Comparison of ENCODE assay signal across 7 cellular contexts in genomic region chr7:42940985-42941847, GRCh38. TPM values are rescaled to one million over a fixed set of nuclear protein-coding genes. Genes with fewer than 3 reads are reported as not detected.
DNase-seq lines count a peak whose midpoint lies in the region; ATAC-seq and TF ChIP-seq lines count a peak whose summit lies in the region.

No MANE protein-coding gene starts in this region.

- TF ChIP-seq POLR2A in lower leg skin (IDR thresholded peaks at IDR 0.05), result no peak

- peak; percentile 84 for TF ChIP-seq CTCF in GM12875 (IDR thresholded peaks at IDR 0.05; ENCODE audit: borderline replicate concordance, insufficient read depth, low read depth, low read length)
- TF ChIP-seq CTCF in choroid plexus epithelial cell (conservative IDR thresholded peaks at IDR 0.05; ENCODE audit: low read depth, low read length), result peak; percentile 98
- peak in 1 of 3 donors; percentile 46 for TF ChIP-seq CTCF in lower leg skin (IDR thresholded peaks at IDR 0.05)

- peak; percentile 79 for DNase-seq in NCI-H345 treated with DMSO at 0.1 percent for 48 hours (lab: John Stamatoyannopoulos, UW; ENCODE audit: unreplicated experiment)
- DNase-seq in activated CD4-positive, alpha-beta T cell treated with anti-CD3 and anti-CD28 coated beads for 48 hours, result peak; percentile 86
- DNase-seq in choroid plexus epithelial cell (ENCODE audit: low read depth), result peak; percentile 91
- DNase-seq in lower leg skin (ENCODE audit: low spot score in 2 of 2), result peak; percentile 78 to 93
- peak; percentile 51 to 65 (median 62) for DNase-seq in stimulated activated CD4-positive, alpha-beta T cell treated with anti-CD3 and anti-CD28 coated beads, TNF-alpha, amount 100 ng/mL, for 48 hours (ENCODE audit: low read depth in 3 of 3)

- 51 to 56% methylated on average over 13 of the region's 13 CpGs for WGBS in lower leg skin, 2 donors

- no peak overlapping the region for H3K4me3 ChIP-seq in GM12875 (ENCODE audit: low read depth, low read length)
- no peak overlapping the region for H3K4me3 ChIP-seq in choroid plexus epithelial cell (ENCODE audit: low read depth, low read length)
- no peak overlapping the region for H3K4me3 ChIP-seq in lower leg skin (ENCODE audit: low read depth, poor library complexity, severe bottlenecking)

- peak; percentile 45 for ATAC-seq in HG03095 (IDR thresholded peaks at IDR 0.05; ENCODE audit: unreplicated experiment)

- intact Hi-C loops in lower leg skin (cut with DNase I; ENCODE audit: low total_unique reads), result loop anchor here (5.0 kb wide), 1 partner anchor 321 kb away; no protein-coding TSS in a partner anchor

RNA-seq across cellular contexts. Expression of gene MRPL32, which starts 9.0 kb away (rescaled TPM):
- total RNA-seq in lower leg skin, result 10 to 100 TPM; 19.1 to 31.7 (median 25.7) TPM

RNA-seq across cellular contexts. Expression of gene PSMA2, which starts 9.2 kb away (rescaled TPM):
- total RNA-seq in lower leg skin, result 10 to 100 TPM; 28.5 to 59.8 (median 44.3) TPM

RNA-seq across cellular contexts. Expression of gene C7orf25, which starts 29.3 kb away (rescaled TPM):
- 1 to 10 TPM; 3.5 to 9.7 (median 5.9) TPM for total RNA-seq in lower leg skin
